21 cellular contexts compared by ENCODE assay signal in genomic region chr10:127346604-127347003, GRCh38.
DNase-seq lines count a peak whose midpoint lies in the region; ATAC-seq and TF ChIP-seq lines count a peak whose summit lies in the region.
"Had no signal": no experiment of that assay in that cellular context is flagged by ENCODE, and none has a peak within 500 bp of the region (broad histone marks: within the 10 kb centered on the region; RNA-seq: fewer than 3 reads in every experiment).

No MANE protein-coding gene starts in this region.

- CTCF ChIA-PET in activated CD4-positive, alpha-beta memory T cell treated with anti-CD3 and anti-CD28 coated beads for 36 hours (lab: Charles Lee) = interaction anchor here (0.7 kb wide), 1 partner anchor 10 kb away, joined by 3 read pairs; no protein-coding TSS in a partner anchor
- CTCF ChIA-PET in activated CD4-positive, alpha-beta memory T cell treated with anti-CD3 and anti-CD28 coated beads, Interleukin-2, amount 10 ng/mL, durations not matched to agents 7 days and 5 days (lab: Charles Lee) = no interaction called here

- H3F3A ChIP-seq in neural progenitor cell (ENCODE audit: low read depth) = peaks cover 23% of the 10 kb centered on the region

- no peaks in the 10 kb centered on the region for H3K9me3 Mint-ChIP-seq in activated CD4-positive, alpha-beta memory T cell treated with anti-CD3 and anti-CD28 coated beads for 36 hours
- H3K9me3 Mint-ChIP-seq in activated CD4-positive, alpha-beta memory T cell treated with anti-CD3 and anti-CD28 coated beads, Interleukin-2, amount 10 ng/mL, durations not matched to agents 7 days and 5 days = no peaks in the 10 kb centered on the region
- no peaks in the 10 kb centered on the region for H3K9me3 Mint-ChIP-seq in neural progenitor cell
- H3K9me3 Mint-ChIP-seq: CD4-positive, alpha-beta T cell; dendritic cell treated with granulocyte-macrophage colony-stimulating factor and Interleukin-4, amounts not matched to agents 40 ng/mL and 50 ng/mL, for 4 days had no signal

- H3K36me3 Mint-ChIP-seq in activated CD4-positive, alpha-beta memory T cell treated with anti-CD3 and anti-CD28 coated beads for 36 hours = no peaks in the 10 kb centered on the region
- no peaks in the 10 kb centered on the region for H3K36me3 Mint-ChIP-seq in activated CD4-positive, alpha-beta memory T cell treated with anti-CD3 and anti-CD28 coated beads, Interleukin-2, amount 10 ng/mL, durations not matched to agents 7 days and 5 days (ENCODE audit: low read depth)
- peaks cover 5% of the 10 kb centered on the region for H3K36me3 Mint-ChIP-seq in neural progenitor cell

- peak; percentile 41 for DNase-seq in activated CD4-positive, alpha-beta memory T cell treated with anti-CD3 and anti-CD28 coated beads for 36 hours
- DNase-seq in activated CD4-positive, alpha-beta memory T cell treated with anti-CD3 and anti-CD28 coated beads, Interleukin-2, amount 10 ng/mL, durations not matched to agents 7 days and 5 days = no peak
- DNase-seq in neural progenitor cell (ENCODE audit: low spot score) = no peak
- no peak for DNase-seq in D341Med (ENCODE audit: low spot score)
- no peak for DNase-seq in nucleus accumbens (lab: John Stamatoyannopoulos, UW)
- DNase-seq: activated naive CD4-positive, alpha-beta T cell; body of pancreas; CD4-positive, alpha-beta T cell; Kasumi-1; NCI-H1105 treated with DMSO at 0.1 percent for 48 hours; NCI-H2171 treated with DMSO at 0.1 percent for 48 hours; NCI-H82; posterior cingulate gyrus had no signal

- no peaks in the 10 kb centered on the region for H3K27me3 ChIP-seq in neural progenitor cell
- H3K27me3 ChIP-seq: body of pancreas, esophagus muscularis mucosa, vagina had no signal

- no peaks in the 10 kb centered on the region for H3K4me1 Mint-ChIP-seq in activated CD4-positive, alpha-beta memory T cell treated with anti-CD3 and anti-CD28 coated beads for 36 hours (ENCODE audit: low read depth)
- H3K4me1 Mint-ChIP-seq in activated CD4-positive, alpha-beta memory T cell treated with anti-CD3 and anti-CD28 coated beads, Interleukin-2, amount 10 ng/mL, durations not matched to agents 7 days and 5 days = no peaks in the 10 kb centered on the region
- peaks cover 11% of the 10 kb centered on the region for H3K4me1 Mint-ChIP-seq in neural progenitor cell

- H4K20me1 ChIP-seq in neural progenitor cell (ENCODE audit: low read depth) = no peaks in the 10 kb centered on the region

- no peak overlapping the region for H3K27ac Mint-ChIP-seq in activated CD4-positive, alpha-beta memory T cell treated with anti-CD3 and anti-CD28 coated beads for 36 hours
- no peak overlapping the region for H3K27ac Mint-ChIP-seq in activated CD4-positive, alpha-beta memory T cell treated with anti-CD3 and anti-CD28 coated beads, Interleukin-2, amount 10 ng/mL, durations not matched to agents 7 days and 5 days
- no peak overlapping the region for H3K27ac Mint-ChIP-seq in neural progenitor cell
- H3K27ac Mint-ChIP-seq: CD4-positive, alpha-beta T cell; dendritic cell treated with granulocyte-macrophage colony-stimulating factor and Interleukin-4, amounts not matched to agents 40 ng/mL and 50 ng/mL, for 4 days had no signal

- no peak for TF ChIP-seq CTCF in neural progenitor cell (IDR thresholded peaks at IDR 0.05)

- peak overlapping the region; percentile 70 for H3K27ac ChIP-seq in neural progenitor cell
- H3K27ac ChIP-seq: body of pancreas, esophagus muscularis mucosa, SK-N-MC, skin epidermis, vagina had no signal

- POLR2A ChIA-PET in activated CD4-positive, alpha-beta memory T cell treated with anti-CD3 and anti-CD28 coated beads for 36 hours (lab: Charles Lee) = no interaction called here
- POLR2A ChIA-PET in activated CD4-positive, alpha-beta memory T cell treated with anti-CD3 and anti-CD28 coated beads, Interleukin-2, amount 10 ng/mL, durations not matched to agents 7 days and 5 days (lab: Charles Lee) = no interaction called here

- intact Hi-C loops in activated CD4-positive, alpha-beta memory T cell treated with anti-CD3 and anti-CD28 coated beads for 36 hours (cut with micrococcal nuclease) = no loop called here

- no peak overlapping the region for H3K4me2 ChIP-seq in neural progenitor cell

- H3K27me3 Mint-ChIP-seq in activated CD4-positive, alpha-beta memory T cell treated with anti-CD3 and anti-CD28 coated beads for 36 hours = peaks cover 3% of the 10 kb centered on the region
- H3K27me3 Mint-ChIP-seq in activated CD4-positive, alpha-beta memory T cell treated with anti-CD3 and anti-CD28 coated beads, Interleukin-2, amount 10 ng/mL, durations not matched to agents 7 days and 5 days = no peaks in the 10 kb centered on the region
- no peaks in the 10 kb centered on the region for H3K27me3 Mint-ChIP-seq in neural progenitor cell (ENCODE audit: insufficient read depth, low read depth)
- H3K27me3 Mint-ChIP-seq: dendritic cell treated with granulocyte-macrophage colony-stimulating factor and Interleukin-4, amounts not matched to agents 40 ng/mL and 50 ng/mL, for 4 days had no signal

- no peak overlapping the region for H2AFZ ChIP-seq in neural progenitor cell (replicated peaks)

- peak; percentile 75 for ATAC-seq in GM18502 (IDR thresholded peaks at IDR 0.05; ENCODE audit: poor library complexity, unreplicated experiment)
- ATAC-seq in HG02759 (IDR thresholded peaks at IDR 0.05; ENCODE audit: unreplicated experiment) = peak; percentile 55
- no peak for ATAC-seq in HG03045 (IDR thresholded peaks at IDR 0.05; ENCODE audit: unreplicated experiment)
- ATAC-seq: body of pancreas had no signal

- H3K4me3 ChIP-seq in neural progenitor cell = no peak overlapping the region
- H3K4me3 ChIP-seq: body of pancreas, esophagus muscularis mucosa, SK-N-MC, skin epidermis, vagina had no signal

- no peaks in the 10 kb centered on the region for H3K36me3 ChIP-seq in neural progenitor cell

- H3K9me3 ChIP-seq in neural progenitor cell (ENCODE audit: low read depth) = no peaks in the 10 kb centered on the region
- H3K9me3 ChIP-seq: body of pancreas, esophagus muscularis mucosa, vagina had no signal

- no peak overlapping the region for H3K9ac ChIP-seq in neural progenitor cell

- no peak overlapping the region for H3K4me3 Mint-ChIP-seq in activated CD4-positive, alpha-beta memory T cell treated with anti-CD3 and anti-CD28 coated beads for 36 hours
- H3K4me3 Mint-ChIP-seq in activated CD4-positive, alpha-beta memory T cell treated with anti-CD3 and anti-CD28 coated beads, Interleukin-2, amount 10 ng/mL, durations not matched to agents 7 days and 5 days = no peak overlapping the region
- no peak overlapping the region for H3K4me3 Mint-ChIP-seq in neural progenitor cell
- H3K4me3 Mint-ChIP-seq: CD4-positive, alpha-beta T cell; dendritic cell treated with granulocyte-macrophage colony-stimulating factor and Interleukin-4, amounts not matched to agents 40 ng/mL and 50 ng/mL, for 4 days had no signal

- peaks cover 32% of the 10 kb centered on the region for H3K4me1 ChIP-seq in neural progenitor cell
- H3K4me1 ChIP-seq: body of pancreas, esophagus muscularis mucosa, vagina had no signal

- no peaks in the 10 kb centered on the region for H3K79me2 ChIP-seq in neural progenitor cell (ENCODE audit: low read depth)
